ENCODE assay signal across 12 cellular contexts in genomic region chr5:142872795-142873194, GRCh38.
A peak's percentile ranks its signal among the peaks of the same experiment; 100 is the strongest.
DNase-seq lines count a peak whose midpoint lies in the region; ATAC-seq and TF ChIP-seq lines count a peak whose summit lies in the region.
"Had no signal": no experiment of that assay in that cellular context is flagged by ENCODE, and none has a peak within 500 bp of the region (broad histone marks: within the 10 kb centered on the region; RNA-seq: fewer than 3 reads in every experiment).

No MANE protein-coding gene starts in this region.

- WGBS in psoas muscle, 3 donors: 48 to 55% (median 52%) methylated on average over 3 of the region's 3 CpGs

- H3K4me3 ChIP-seq in psoas muscle: no peak overlapping the region

- H3K27ac ChIP-seq in psoas muscle: no peak overlapping the region

- no peak overlapping the region for H3K4me3 Mint-ChIP-seq in activated T-cell treated with anti-CD3 and anti-CD28 coated beads, Interleukin-2, amount 50 U/mL, for 72 hours
- H3K4me3 Mint-ChIP-seq: activated CD4-positive, alpha-beta T cell treated with anti-CD3 and anti-CD28 coated beads, Interleukin-2, amount 10 ng/mL, durations not matched to agents 7 days and 5 days; activated naive CD8-positive, alpha-beta T cell treated with anti-CD3 and anti-CD28 coated beads, Interleukin-2, amount 10 ng/mL, durations not matched to agents 7 days and 5 days; HFFc6 had no signal

- peak; percentile 71 for DNase-seq in HPDE6-E6E7 (ENCODE audit: extremely low spot score)
- peak; percentile 85 for DNase-seq in glomerular endothelial cell (ENCODE audit: extremely low read depth, low read depth, low spot score)
- DNase-seq in psoas muscle: no peak
- no peak for DNase-seq in retina
- DNase-seq in activated T-cell treated with anti-CD3 and anti-CD28 coated beads, Interleukin-2, amount 50 U/mL, for 48 hours: no peak
- no peak for DNase-seq in activated T-cell treated with anti-CD3 and anti-CD28 coated beads, Interleukin-2, amount 50 U/mL, for 72 hours
- DNase-seq in medulla oblongata (ENCODE audit: extremely low spot score): no peak
- DNase-seq: activated CD4-positive, alpha-beta T cell treated with anti-CD3 and anti-CD28 coated beads, Interleukin-2, amount 10 ng/mL, durations not matched to agents 7 days and 5 days; activated naive CD8-positive, alpha-beta T cell treated with anti-CD3 and anti-CD28 coated beads, Interleukin-2, amount 10 ng/mL, durations not matched to agents 7 days and 5 days; HFFc6; NCI-H187 treated with DMSO at 0.1 percent for 48 hours had no signal

- TF ChIP-seq CTCF in psoas muscle (IDR thresholded peaks at IDR 0.05): no peak

- peaks cover 12% of the 10 kb centered on the region for H3K4me1 ChIP-seq in psoas muscle

- H3K36me3 Mint-ChIP-seq in activated T-cell treated with anti-CD3 and anti-CD28 coated beads, Interleukin-2, amount 50 U/mL, for 72 hours (ENCODE audit: insufficient read depth in 2 of 2): no peaks in the 10 kb centered on the region
- H3K36me3 Mint-ChIP-seq: activated naive CD8-positive, alpha-beta T cell treated with anti-CD3 and anti-CD28 coated beads, Interleukin-2, amount 10 ng/mL, durations not matched to agents 7 days and 5 days had no signal

- no peaks in the 10 kb centered on the region for H3K27me3 Mint-ChIP-seq in activated T-cell treated with anti-CD3 and anti-CD28 coated beads, Interleukin-2, amount 50 U/mL, for 72 hours (ENCODE audit: low read depth)
- H3K27me3 Mint-ChIP-seq: activated CD4-positive, alpha-beta T cell treated with anti-CD3 and anti-CD28 coated beads, Interleukin-2, amount 10 ng/mL, durations not matched to agents 7 days and 5 days; activated naive CD8-positive, alpha-beta T cell treated with anti-CD3 and anti-CD28 coated beads, Interleukin-2, amount 10 ng/mL, durations not matched to agents 7 days and 5 days had no signal

- no peaks in the 10 kb centered on the region for H3K27me3 ChIP-seq in psoas muscle (ENCODE audit: insufficient read depth in 3 of 3, low read length in 2 of 3)

- H3K36me3 ChIP-seq in psoas muscle (ENCODE audit: insufficient read depth in 1 of 2, low read depth in 1 of 2): no peaks in the 10 kb centered on the region

- ATAC-seq in SK-N-SH treated with all-trans-retinoic acid at 6 μM for 48 hours: peak; percentile 56
- ATAC-seq in psoas muscle: peak in 3 of 4 donors; percentile 24 to 29 (median 25)
- no peak for ATAC-seq in activated T-cell treated with anti-CD3 and anti-CD28 coated beads, Interleukin-2, amount 50 U/mL, for 72 hours (replicated peaks in 1 of 2)

- no peaks in the 10 kb centered on the region for H3K9me3 ChIP-seq in psoas muscle

- no peak overlapping the region for H3K27ac Mint-ChIP-seq in activated T-cell treated with anti-CD3 and anti-CD28 coated beads, Interleukin-2, amount 50 U/mL, for 72 hours
- H3K27ac Mint-ChIP-seq: activated CD4-positive, alpha-beta T cell treated with anti-CD3 and anti-CD28 coated beads, Interleukin-2, amount 10 ng/mL, durations not matched to agents 7 days and 5 days; activated naive CD8-positive, alpha-beta T cell treated with anti-CD3 and anti-CD28 coated beads, Interleukin-2, amount 10 ng/mL, durations not matched to agents 7 days and 5 days; HFFc6 had no signal

- intact Hi-C loops in psoas muscle (cut with DNase I): loop anchor here in 1 of 2 donors (2.0 kb wide), 1 partner anchor 124 kb away; no protein-coding TSS in a partner anchor

- H3K9me3 Mint-ChIP-seq in activated T-cell treated with anti-CD3 and anti-CD28 coated beads, Interleukin-2, amount 50 U/mL, for 72 hours: no peaks in the 10 kb centered on the region
- H3K9me3 Mint-ChIP-seq: activated CD4-positive, alpha-beta T cell treated with anti-CD3 and anti-CD28 coated beads, Interleukin-2, amount 10 ng/mL, durations not matched to agents 7 days and 5 days; activated naive CD8-positive, alpha-beta T cell treated with anti-CD3 and anti-CD28 coated beads, Interleukin-2, amount 10 ng/mL, durations not matched to agents 7 days and 5 days; HFFc6 had no signal

- H3K4me1 Mint-ChIP-seq in activated T-cell treated with anti-CD3 and anti-CD28 coated beads, Interleukin-2, amount 50 U/mL, for 72 hours (ENCODE audit: low read depth): peaks cover 20% of the 10 kb centered on the region
- H3K4me1 Mint-ChIP-seq: activated CD4-positive, alpha-beta T cell treated with anti-CD3 and anti-CD28 coated beads, Interleukin-2, amount 10 ng/mL, durations not matched to agents 7 days and 5 days; activated naive CD8-positive, alpha-beta T cell treated with anti-CD3 and anti-CD28 coated beads, Interleukin-2, amount 10 ng/mL, durations not matched to agents 7 days and 5 days had no signal

TF ChIP-seq in SK-N-SH treated with all-trans-retinoic acid at 6 μM for 48 hours, 23 proteins besides CTCF, POLR2A, EP300 and RAD21:
- TF ChIP-seq BACH2 (CRISPR knock-in tag; IDR thresholded peaks at IDR 0.05; ENCODE audit: borderline replicate concordance) (no peak), PPARA (CRISPR knock-in tag; IDR thresholded peaks at IDR 0.05; ENCODE audit: borderline replicate concordance) (no peak), CSDC2 (CRISPR knock-in tag; IDR thresholded peaks at IDR 0.05) (no peak), GLIS3 (CRISPR knock-in tag; IDR thresholded peaks at IDR 0.05) (no peak), RARB (CRISPR knock-in tag; IDR thresholded peaks at IDR 0.05) (no peak), ZFP30 (CRISPR knock-in tag; IDR thresholded peaks at IDR 0.05) (no peak), SNAI2 (CRISPR knock-in tag; IDR thresholded peaks at IDR 0.05) (no peak), TOX (CRISPR knock-in tag; IDR thresholded peaks at IDR 0.05; ENCODE audit: borderline replicate concordance) (no peak), ZNF8 (CRISPR knock-in tag; IDR thresholded peaks at IDR 0.05) (no peak), ZNF565 (CRISPR knock-in tag; conservative IDR thresholded peaks at IDR 0.05; ENCODE audit: low read depth) (no peak), CREB5 (CRISPR knock-in tag; IDR thresholded peaks at IDR 0.05; ENCODE audit: low read depth) (no peak), PATZ1 (CRISPR knock-in tag; IDR thresholded peaks at IDR 0.05; ENCODE audit: borderline replicate concordance) (no peak), POU6F1 (CRISPR knock-in tag; IDR thresholded peaks at IDR 0.05; ENCODE audit: borderline replicate concordance, low read depth) (no peak), ESRRG (CRISPR knock-in tag; IDR thresholded peaks at IDR 0.05) (no peak), ZFP3 (CRISPR knock-in tag; IDR thresholded peaks at IDR 0.05) (no peak), ARNTL (CRISPR knock-in tag; IDR thresholded peaks at IDR 0.05; ENCODE audit: borderline replicate concordance, low read depth) (no peak), OSR1 (CRISPR knock-in tag; IDR thresholded peaks at IDR 0.05) (no peak), TCF4 (CRISPR knock-in tag; IDR thresholded peaks at IDR 0.05; ENCODE audit: borderline replicate concordance) (no peak), ZC3H10 (CRISPR knock-in tag; IDR thresholded peaks at IDR 0.05) (no peak)
TF ChIP-seq in SK-N-SH treated with all-trans-retinoic acid at 6 μM for 48 hours: peak in this region for 0.

Comparison
In these comparisons a context has a peak if more than half of its experiments do, and no peak if none do; other contexts are left out.
1. DNase-seq: peak in HPDE6-E6E7 (single experiment) and glomerular endothelial cell (single experiment); none in psoas muscle (0 of 2), retina (single experiment), activated T-cell treated with anti-CD3 and anti-CD28 coated beads, Interleukin-2, amount 50 U/mL, for 48 hours (0 of 2), activated T-cell treated with anti-CD3 and anti-CD28 coated beads, Interleukin-2, amount 50 U/mL, for 72 hours (0 of 2) and medulla oblongata (single experiment).
2. ATAC-seq: peak in SK-N-SH treated with all-trans-retinoic acid at 6 μM for 48 hours (single experiment) and psoas muscle (3 of 4); none in activated T-cell treated with anti-CD3 and anti-CD28 coated beads, Interleukin-2, amount 50 U/mL, for 72 hours (0 of 2).